ENCODE assay signal across 10 cellular contexts in genomic region chr10:17499014-17499413, GRCh38. TPM values are rescaled to one million over a fixed set of nuclear protein-coding genes. Genes with fewer than 3 reads are reported as not detected.
A peak's percentile ranks its signal among the peaks of the same experiment; 100 is the strongest.
DNase-seq lines count a peak whose midpoint lies in the region; ATAC-seq, FAIRE-seq and TF ChIP-seq lines count a peak whose summit lies in the region.
"Not testable (repeated sequence)": the region's sequence is repeated elsewhere in the genome, so short reads cannot be mapped to it uniquely, and the experiment has no call there.
"Had no signal": no experiment of that assay in that cellular context is flagged by ENCODE, and none has a peak within 500 bp of the region (broad histone marks: within the 10 kb centered on the region; RNA-seq: fewer than 3 reads in every experiment).

No MANE protein-coding gene starts in this region.

- H2AFZ ChIP-seq in K562 (ENCODE audit: low read depth, low read length); neural progenitor cell (replicated peaks): not testable (repeated sequence)

- not testable (repeated sequence) for H3K36me3 Mint-ChIP-seq in activated naive CD4-positive, alpha-beta T cell treated with anti-CD3 and anti-CD28 coated beads, Interleukin-2, amount 50 U/mL, for 24 hours; neural progenitor cell; osteocyte (ENCODE audit: unreplicated experiment)

- H3K4me1 Mint-ChIP-seq in activated naive CD4-positive, alpha-beta T cell treated with anti-CD3 and anti-CD28 coated beads, Interleukin-2, amount 50 U/mL, for 24 hours, result peaks cover 15% of the 10 kb centered on the region
- not testable (repeated sequence) for H3K4me1 Mint-ChIP-seq in neural progenitor cell; osteocyte (ENCODE audit: unreplicated experiment)

- not testable (repeated sequence) for DNase-seq in K562 (ENCODE audit: extremely low read depth in 1 of 4, low spot score in 3 of 4); neural progenitor cell (ENCODE audit: low spot score)
- DNase-seq in osteocyte (ENCODE audit: extremely low spot score, unreplicated experiment), result peak; percentile 17

- 99% methylated on average over 5 of the region's 5 CpGs for WGBS in K562 (ENCODE audit: insufficient coverage, low coverage, missing lambda C conversion rate)

- FAIRE-seq in K562 (lab: Jason Lieb, UNC), result not testable (repeated sequence)

- H3K4me1 ChIP-seq in HEK293 (ENCODE audit: control insufficient read depth, insufficient read depth, low read length); neural progenitor cell: not testable (repeated sequence)
- H3K4me1 ChIP-seq in K562 (replicated peaks in 1 of 2; ENCODE audit: control insufficient read depth in 2 of 2, insufficient read depth in 2 of 2, low read length in 2 of 2), result peaks cover 0 to 17% of the 10 kb centered on the region in 2 experiments; a peak in 4 of 5 replicates

- not testable (repeated sequence) for H4K20me1 ChIP-seq in K562 (replicated peaks; ENCODE audit: control insufficient read depth, insufficient read depth, low read length); neural progenitor cell (ENCODE audit: low read depth)

- ATAC-seq in K562, result not testable (repeated sequence)

- not testable (repeated sequence) for H3K27ac ChIP-seq in HEK293 (ENCODE audit: extremely low read depth, low read depth, low read length); K562 (ENCODE audit: extremely low read depth, low read depth, low read length); neural progenitor cell

- H3K4me3 ChIP-seq in HEK293 (ENCODE audit: low read depth, low read length); K562; neural progenitor cell: not testable (repeated sequence)

- in situ Hi-C loops in K562 (cut with MboI), result loop anchor here (25.0 kb wide), 1 partner anchor 662 kb away; no protein-coding TSS in a partner anchor

- not testable (repeated sequence) for TF ChIP-seq EP300 in K562 (IDR thresholded peaks at IDR 0.05; ENCODE audit: low read length)

- not testable (repeated sequence) for H3K9ac ChIP-seq in K562 (ENCODE audit: insufficient read depth in 1 of 2, low read depth in 2 of 2, low read length in 2 of 2); neural progenitor cell

- POLR2A ChIA-PET in HEK293 (lab: Yijun Ruan, JAX); K562 (lab: Yijun Ruan, JAX): not testable (repeated sequence)

- H3K36me3 ChIP-seq in HEK293 (ENCODE audit: control insufficient read depth in 2 of 2, insufficient read depth in 1 of 2, low read length in 2 of 2); neural progenitor cell: not testable (repeated sequence)
- H3K36me3 ChIP-seq in K562 (ENCODE audit: control insufficient read depth, insufficient read depth, low read length), result peaks cover 11% of the 10 kb centered on the region; the same call in 1 of the 3 replicates

- H3K4me2 ChIP-seq in K562 (ENCODE audit: insufficient read depth, low read length); neural progenitor cell: not testable (repeated sequence)

- not testable (repeated sequence) for TF ChIP-seq RAD21 in K562 (CRISPR knock-in tag; conservative IDR thresholded peaks at IDR 0.05 in 1 of 2, IDR thresholded peaks at IDR 0.05 in 1 of 2)

- peak overlapping the region; percentile 55 for H3K27ac Mint-ChIP-seq in activated naive CD4-positive, alpha-beta T cell treated with anti-CD3 and anti-CD28 coated beads, Interleukin-2, amount 50 U/mL, for 24 hours
- not testable (repeated sequence) for H3K27ac Mint-ChIP-seq in neural progenitor cell; osteocyte (ENCODE audit: unreplicated experiment)

- not testable (repeated sequence) for H3K4me3 Mint-ChIP-seq in activated naive CD4-positive, alpha-beta T cell treated with anti-CD3 and anti-CD28 coated beads, Interleukin-2, amount 50 U/mL, for 24 hours; osteocyte (ENCODE audit: unreplicated experiment)
- peak overlapping the region; percentile 11 for H3K4me3 Mint-ChIP-seq in neural progenitor cell

- intact Hi-C loops in K562 (cut with micrococcal nuclease), result not testable (repeated sequence)

- not testable (repeated sequence) for H3K9me1 ChIP-seq in K562 (ENCODE audit: control insufficient read depth, insufficient read depth, low read length)

- H3K27me3 ChIP-seq in K562 (ENCODE audit: control insufficient read depth in 2 of 2, insufficient read depth in 2 of 2, low read length in 2 of 2); neural progenitor cell: not testable (repeated sequence)

- not testable (repeated sequence) for TF ChIP-seq POLR2A in K562 (conservative IDR thresholded peaks at IDR 0.05)

- not testable (repeated sequence) for H3K79me2 ChIP-seq in K562 (ENCODE audit: control insufficient read depth, insufficient read depth, low read length); neural progenitor cell (ENCODE audit: low read depth)

- H3F3A ChIP-seq in neural progenitor cell (ENCODE audit: low read depth), result not testable (repeated sequence)

- not testable (repeated sequence) for BruUV-seq in K562 (replicated peaks; lab: Mats Ljungman, UMichigan)

- CTCF ChIA-PET in HEK293 (lab: Yijun Ruan, JAX); K562 (lab: Yijun Ruan, JAX; ENCODE audit: low intra/inter-chr PET ratio): not testable (repeated sequence)

- not testable (repeated sequence) for H3K9me3 Mint-ChIP-seq in activated naive CD4-positive, alpha-beta T cell treated with anti-CD3 and anti-CD28 coated beads, Interleukin-2, amount 50 U/mL, for 24 hours; neural progenitor cell; osteocyte (ENCODE audit: unreplicated experiment)

- not testable (repeated sequence) for TF ChIP-seq CTCF in HEK293 (tag by site-specific recombination; IDR thresholded peaks at IDR 0.05); K562 (IDR thresholded peaks at IDR 0.05 in 2 of 3, conservative IDR thresholded peaks at IDR 0.05 in 1 of 3; ENCODE audit: insufficient read depth in 2 of 3, low read depth in 1 of 3, low read length in 3 of 3); neural progenitor cell (IDR thresholded peaks at IDR 0.05); osteocyte (IDR thresholded peaks at IDR 0.05)

- H3K27me3 Mint-ChIP-seq in activated naive CD4-positive, alpha-beta T cell treated with anti-CD3 and anti-CD28 coated beads, Interleukin-2, amount 50 U/mL, for 24 hours; neural progenitor cell (ENCODE audit: insufficient read depth, low read depth); osteocyte (ENCODE audit: unreplicated experiment): not testable (repeated sequence)

- H3K9me3 ChIP-seq in HEK293 (ENCODE audit: control insufficient read depth, insufficient read depth, low read depth, low read length); K562 (replicated peaks; ENCODE audit: control insufficient read depth, insufficient read depth, low read depth, low read length); neural progenitor cell (ENCODE audit: low read depth): not testable (repeated sequence)

TF ChIP-seq in HEK293, 187 proteins besides CTCF, POLR2A, EP300 and RAD21:
- TF ChIP-seq ZNF580 (tag by site-specific recombination; IDR thresholded peaks at IDR 0.05), result peak; percentile 54; the same call in 1 of the 2 replicates
- peak; percentile 93 for TF ChIP-seq ZNF146 (tag by site-specific recombination; IDR thresholded peaks at IDR 0.05)
TF ChIP-seq in HEK293: peak in this region for 2; not testable (repeated sequence) for 185.

TF ChIP-seq in K562, 482 proteins besides CTCF, POLR2A, EP300 and RAD21:
- TF ChIP-seq BCOR (IDR thresholded peaks at IDR 0.05), result 0 out of 2 replicates have a peak, but pooled peaks have one; percentile 37
- 0 out of 4 replicates have a peak, but pooled peaks of 1 of the 2 experiments have one; percentile 16 for TF ChIP-seq KDM1A (IDR thresholded peaks at IDR 0.05)
- TF ChIP-seq ZNF146 (CRISPR knock-in tag; IDR thresholded peaks at IDR 0.05; ENCODE audit: unreplicated experiment), result peak; percentile 65

RNA-seq across cellular contexts. Expression of gene ST8SIA6, which starts 44.6 kb away (rescaled TPM):
- total RNA-seq in K562 (2011; cell fraction: chromatin; rRNA removed; ENCODE audit: low replicate concordance), result 2.7 and 7.6 TPM in 2 replicates
- total RNA-seq in K562 (2011; cell fraction: nucleolus; rRNA removed), result 2.2 and 3.4 TPM in 2 replicates
- total RNA-seq in K562 (2011; cell fraction: nucleoplasm; rRNA removed), result 5.1 and 5.6 TPM in 2 replicates
- total RNA-seq in K562 (2014; rRNA removed) (3.9 and 5.1 TPM in 2 replicates), K562 (2014; rRNA removed; fragmentation: Illumina TruSeq; extraction: Trizol) (6.4 and 7.2 TPM in 2 replicates), K562 (2015; rRNA removed; fragmentation: Illumina TruSeq; extraction: Trizol) (4.8 and 6.7 TPM in 2 replicates), K562 (2021) (5.0 and 6.6 TPM in 2 replicates), neural progenitor cell (ENCODE audit: low replicate concordance) (4.4 and 5.1 TPM in 2 replicates), osteocyte (not detected in 2 replicates)
- polyA plus RNA-seq in K562 (2011; rRNA removed) (4.4 and 6.6 TPM in 2 replicates), K562 (2014; fragmentation: Illumina TruSeq; extraction: Trizol) (4.1 and 5.2 TPM in 2 replicates), K562 (2014; fragmentation: Nextera tagmentation; extraction: Ambion mirVana) (1 to 10 TPM in 1 of 2 experiments, under 1 TPM in 1; 0.69 to 1.2 TPM), K562 (2014; rRNA removed) (3.2 and 3.3 TPM in 2 replicates)
- polyA plus RNA-seq in K562 (2011; cell fraction: cytosol; rRNA removed), result 1.5 and 1.7 TPM in 2 replicates
- 2.2 and 2.9 TPM in 2 replicates for polyA plus RNA-seq in K562 (2011; cell fraction: nucleus; rRNA removed)
- 2.9 and 5.6 TPM in 2 replicates for polyA plus RNA-seq in K562 (2012)
- 7.8 and 11.2 TPM in 2 replicates for polyA minus RNA-seq in K562 (2011; rRNA and poly(A)+ RNA removed)
- 2.1 and 7.0 TPM in 2 replicates for polyA minus RNA-seq in K562 (2011; cell fraction: cytosol; rRNA and poly(A)+ RNA removed)
- polyA minus RNA-seq in K562 (2011; cell fraction: nucleus; rRNA and poly(A)+ RNA removed), result 1.8 and 2.7 TPM in 2 replicates
- total RNA-seq: A673; B cell; CD8-positive, alpha-beta memory T cell had no signal
- polyA plus RNA-seq: AG04450, BJ had no signal
